ENCODE assay signal across 8 cellular contexts in the genomic region with DNA sequence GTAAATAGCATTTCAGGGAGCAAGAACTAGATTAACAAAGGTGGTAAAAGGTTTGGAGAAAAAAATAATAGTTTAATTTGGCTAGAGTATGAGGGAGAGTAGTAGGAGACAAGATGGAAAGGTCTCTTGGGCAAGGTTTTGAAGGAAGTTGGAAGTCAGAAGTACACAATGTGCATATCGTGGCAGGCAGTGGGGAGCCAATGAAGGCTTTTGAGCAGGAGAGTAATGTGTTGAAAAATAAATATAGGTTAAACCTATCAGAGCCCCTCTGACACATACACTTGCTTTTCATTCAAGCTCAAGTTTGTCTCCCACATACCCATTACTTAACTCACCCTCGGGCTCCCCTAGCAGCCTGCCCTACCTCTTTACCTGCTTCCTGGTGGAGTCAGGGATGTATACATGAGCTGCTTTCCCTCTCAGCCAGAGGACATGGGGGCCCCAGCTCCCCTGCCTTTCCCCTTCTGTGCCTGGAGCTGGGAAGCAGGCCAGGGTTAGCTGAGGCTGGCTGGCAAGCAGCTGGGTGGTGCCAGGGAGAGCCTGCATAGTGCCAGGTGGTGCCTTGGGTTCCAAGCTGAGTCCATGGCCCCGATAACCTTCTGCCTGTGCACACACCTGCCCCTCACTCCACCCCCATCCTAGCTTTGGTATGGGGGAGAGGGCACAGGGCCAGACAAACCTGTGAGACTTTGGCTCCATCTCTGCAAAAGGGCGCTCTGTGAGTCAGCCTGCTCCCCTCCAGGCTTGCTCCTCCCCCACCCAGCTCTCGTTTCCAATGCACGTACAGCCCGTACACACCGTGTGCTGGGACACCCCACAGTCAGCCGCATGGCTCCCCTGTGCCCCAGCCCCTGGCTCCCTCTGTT. TPM values are rescaled to one million over a fixed set of nuclear protein-coding genes. Genes with fewer than 3 reads are reported as not detected.
DNase-seq lines count a peak whose midpoint lies in the region; ATAC-seq and TF ChIP-seq lines count a peak whose summit lies in the region.

A gene (plus strand): TSS at position 797 of the 866 bp plus-strand sequence. CDS start 32 bp downstream, at position 829.

- H3K79me2 ChIP-seq in parathyroid adenoma = no peaks in the 10 kb centered on the region

- TF ChIP-seq CTCF in epithelial cell of proximal tubule (conservative IDR thresholded peaks at IDR 0.05; ENCODE audit: low read depth, low read length) = no peak
- no peak for TF ChIP-seq CTCF in parathyroid adenoma (IDR thresholded peaks at IDR 0.05)

- peaks cover 7% of the 10 kb centered on the region for H3K4me1 ChIP-seq in parathyroid adenoma

- H3K4me2 ChIP-seq in parathyroid adenoma (ENCODE audit: low read length) = no peak within 1 kb of the TSS

- H2AFZ ChIP-seq in parathyroid adenoma = peak within 1 kb of the TSS; percentile 50

- H3K4me3 ChIP-seq in epithelial cell of proximal tubule (ENCODE audit: low read depth, low read length) (peak within 1 kb of the TSS; percentile 20), parathyroid adenoma (ENCODE audit: low read depth, low read length) (no peak within 1 kb of the TSS)

- H3K9ac ChIP-seq in parathyroid adenoma = no peak within 1 kb of the TSS

- no peaks in the 10 kb centered on the region for H3K36me3 ChIP-seq in parathyroid adenoma (ENCODE audit: control insufficient read depth, insufficient read depth, low read length)

- no peak within 1 kb of the TSS for H3K27ac ChIP-seq in parathyroid adenoma

- H3K9me3 ChIP-seq in parathyroid adenoma (ENCODE audit: control insufficient read depth, low read length) = no peaks in the 10 kb centered on the region

- ATAC-seq in HG02938 (IDR thresholded peaks at IDR 0.05; ENCODE audit: unreplicated experiment) (no peak), GM19452 (IDR thresholded peaks at IDR 0.05; ENCODE audit: unreplicated experiment) (no peak)

- no peaks in the 10 kb centered on the region for H3K27me3 ChIP-seq in parathyroid adenoma (ENCODE audit: control insufficient read depth, insufficient read depth, low read length)

- DNase-seq in EH (ENCODE audit: low read depth) (peak; percentile 37), NCI-H69 (lab: John Stamatoyannopoulos, UW) (peak; percentile 67), epithelial cell of proximal tubule (ENCODE audit: low read depth) (no peak), ecto neural progenitor cell (ENCODE audit: low spot score) (no peak)
- DNase-seq in stimulated activated CD4-positive, alpha-beta T cell treated with anti-CD3 and anti-CD28 coated beads, Interleukin-4, amount 100 ng/mL, for 24 hours = no peak

RNA-seq across cellular contexts. Expression of the gene that starts here (rescaled TPM):
- total RNA-seq in epithelial cell of proximal tubule = 0.43 TPM in 1 of 2 replicates, not detected in the other

Comparison
In these comparisons a context has a peak if more than half of its experiments do, and no peak if none do; other contexts are left out.
1. DNase-seq: peak in EH (single experiment) and NCI-H69 (single experiment); none in epithelial cell of proximal tubule (single experiment), ecto neural progenitor cell (single experiment) and stimulated activated CD4-positive, alpha-beta T cell treated with anti-CD3 and anti-CD28 coated beads, Interleukin-4, amount 100 ng/mL, for 24 hours (single experiment).